In the genomic region with DNA sequence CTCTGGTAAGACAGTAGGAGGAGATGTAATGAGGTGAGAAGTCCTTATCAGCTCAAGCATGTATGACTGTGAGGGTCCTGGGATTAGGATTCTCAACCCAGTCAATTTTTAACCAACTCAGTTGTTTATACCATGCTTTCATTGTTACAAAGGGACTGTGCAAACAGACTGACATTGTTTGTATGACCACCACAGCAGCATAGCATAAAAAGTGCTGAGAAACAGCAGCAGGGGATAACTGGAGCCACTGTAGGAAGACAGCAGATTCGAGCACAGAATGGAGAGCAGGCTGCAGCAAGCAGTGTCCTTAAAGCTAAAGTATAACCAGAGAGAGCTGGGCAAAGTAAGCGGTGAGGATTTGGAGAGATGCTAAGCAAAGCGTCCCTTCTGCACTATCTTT, we compare ENCODE assay signal across 24 cellular contexts.
"Had no signal": no experiment of that assay in that cellular context is flagged by ENCODE, and none has a peak within 500 bp of the region (broad histone marks: within the 10 kb centered on the region; RNA-seq: fewer than 3 reads in every experiment).

No MANE protein-coding gene starts in this region.

- H3K9me3 ChIP-seq: right lobe of liver, thoracic aorta had no signal

- DNase-seq: activated CD4-positive, alpha-beta memory T cell treated with anti-CD3 and anti-CD28 coated beads for 36 hours; activated CD4-positive, alpha-beta T cell treated with anti-CD3 and anti-CD28 coated beads, Interleukin-2, amount 10 ng/mL, durations not matched to agents 24 days and 14 days; activated CD4-positive, CD25-positive, alpha-beta regulatory T cell treated with anti-CD3 and anti-CD28 coated beads, Interleukin-2, amount 50 U/mL, for 72 hours; activated CD8-positive, alpha-beta memory T cell treated with anti-CD3 and anti-CD28 coated beads, Interleukin-2, amount 50 U/mL, for 4 hours; activated effector memory CD4-positive, alpha-beta T cell treated with anti-CD3 and anti-CD28 coated beads, Interleukin-2, amount 50 U/mL, for 16 hours; activated naive CD4-positive, alpha-beta T cell treated with anti-CD3 and anti-CD28 coated beads, Interleukin-2, amount 50 U/mL, for 16 hours; activated T-cell treated with anti-CD3 and anti-CD28 coated beads, Interleukin-2, amount 50 U/mL, for 1 hour; amniotic stem cell; central memory CD4-positive, alpha-beta T cell; dermis blood vessel endothelial cell; effector CD8-positive, alpha-beta T cell; glutamatergic neuron; left colon; naive thymus-derived CD8-positive, alpha-beta T cell; right lobe of liver; stimulated activated CD4-positive, alpha-beta T cell treated with anti-CD3 and anti-CD28 coated beads, Interleukin-2, amount 100 ng/mL, for 48 hours; stimulated activated naive CD4-positive, alpha-beta T cell treated with Interleukin-2 at 50 U/mL for 16 hours; T-helper 17 cell; T1000; trophoblast cell had no signal

- H3K27ac ChIP-seq: right lobe of liver, thoracic aorta had no signal

- H3K27me3 ChIP-seq: right lobe of liver had no signal

- H3K9me3 Mint-ChIP-seq: activated CD4-positive, alpha-beta T cell treated with anti-CD3 and anti-CD28 coated beads, Interleukin-2, amount 10 ng/mL, durations not matched to agents 24 days and 14 days; activated T-helper 1 cell treated with anti-CD3 and anti-CD28 coated beads, Interleukin-12 subunit alpha, Interleukin-12 subunit beta, Interleukin-2, Interleukin-4 antibody, amounts not matched to agents 30 ng/mL and 10 ng/mL and 1 ng/mL, durations not matched to agents 14 hours and 24 hours and 36 hours; memory B cell; neural crest cell had no signal

- H3K27ac Mint-ChIP-seq: activated CD4-positive, alpha-beta memory T cell treated with anti-CD3 and anti-CD28 coated beads for 36 hours; activated CD4-positive, alpha-beta T cell treated with anti-CD3 and anti-CD28 coated beads, Interleukin-2, amount 10 ng/mL, durations not matched to agents 24 days and 14 days; activated T-helper 1 cell treated with anti-CD3 and anti-CD28 coated beads, Interleukin-12 subunit alpha, Interleukin-12 subunit beta, Interleukin-2, Interleukin-4 antibody, amounts not matched to agents 30 ng/mL and 10 ng/mL and 1 ng/mL, durations not matched to agents 14 hours and 24 hours and 36 hours; memory B cell; naive thymus-derived CD8-positive, alpha-beta T cell; T-helper 17 cell had no signal

- H3K36me3 ChIP-seq: right lobe of liver, thoracic aorta had no signal

- H3K4me3 Mint-ChIP-seq: activated CD4-positive, alpha-beta memory T cell treated with anti-CD3 and anti-CD28 coated beads for 36 hours; activated CD4-positive, alpha-beta T cell treated with anti-CD3 and anti-CD28 coated beads, Interleukin-2, amount 10 ng/mL, durations not matched to agents 24 days and 14 days; activated T-helper 1 cell treated with anti-CD3 and anti-CD28 coated beads, Interleukin-12 subunit alpha, Interleukin-12 subunit beta, Interleukin-2, Interleukin-4 antibody, amounts not matched to agents 30 ng/mL and 10 ng/mL and 1 ng/mL, durations not matched to agents 14 hours and 24 hours and 36 hours; memory B cell; naive thymus-derived CD8-positive, alpha-beta T cell; neural crest cell; T-helper 17 cell had no signal

- H3K4me1 ChIP-seq: right lobe of liver had no signal

- H3K4me3 ChIP-seq: right lobe of liver, thoracic aorta had no signal

- H3K27me3 Mint-ChIP-seq: activated CD4-positive, alpha-beta memory T cell treated with anti-CD3 and anti-CD28 coated beads for 36 hours; activated CD4-positive, alpha-beta T cell treated with anti-CD3 and anti-CD28 coated beads, Interleukin-2, amount 10 ng/mL, durations not matched to agents 24 days and 14 days; memory B cell; naive thymus-derived CD8-positive, alpha-beta T cell; T-helper 17 cell had no signal

- H3K4me1 Mint-ChIP-seq: activated CD4-positive, alpha-beta T cell treated with anti-CD3 and anti-CD28 coated beads, Interleukin-2, amount 10 ng/mL, durations not matched to agents 24 days and 14 days; memory B cell; naive thymus-derived CD8-positive, alpha-beta T cell; T-helper 17 cell had no signal

- H3K36me3 Mint-ChIP-seq: activated CD4-positive, alpha-beta memory T cell treated with anti-CD3 and anti-CD28 coated beads for 36 hours; memory B cell had no signal
